27 cellular contexts compared by ENCODE assay signal in genomic region chr5:2102821-2103776, GRCh38.
"Had no signal": no experiment of that assay in that cellular context is flagged by ENCODE, and none has a peak within 500 bp of the region (broad histone marks: within the 10 kb centered on the region; RNA-seq: fewer than 3 reads in every experiment).

No MANE protein-coding gene starts in this region.

- H3K27me3 ChIP-seq: brain microvascular endothelial cell, cardiac muscle cell, MG63, Peyer's patch, SJCRH30 had no signal

- H3K4me1 ChIP-seq: Peyer's patch, SJCRH30 had no signal

- H3K36me3 ChIP-seq: brain microvascular endothelial cell, cardiac muscle cell, MG63, Peyer's patch, SJCRH30 had no signal

- H3K4me3 ChIP-seq: cardiac muscle cell, MG63, Peyer's patch, SJCRH30 had no signal

- H3K27me3 Mint-ChIP-seq: activated naive CD4-positive, alpha-beta T cell treated with anti-CD3 and anti-CD28 coated beads, Interleukin-2, amount 10 ng/mL, durations not matched to agents 7 days and 5 days had no signal

- H3K4me3 Mint-ChIP-seq: activated CD8-positive, alpha-beta T cell treated with anti-CD3 and anti-CD28 coated beads for 36 hours; activated naive CD4-positive, alpha-beta T cell treated with anti-CD3 and anti-CD28 coated beads, Interleukin-2, amount 10 ng/mL, durations not matched to agents 7 days and 5 days; activated naive CD8-positive, alpha-beta T cell treated with anti-CD3 and anti-CD28 coated beads for 36 hours; activated T-cell treated with anti-CD3 and anti-CD28 coated beads, Interleukin-2, amount 50 U/mL, for 72 hours had no signal

- H3K27ac Mint-ChIP-seq: activated CD8-positive, alpha-beta T cell treated with anti-CD3 and anti-CD28 coated beads for 36 hours; activated naive CD4-positive, alpha-beta T cell treated with anti-CD3 and anti-CD28 coated beads, Interleukin-2, amount 10 ng/mL, durations not matched to agents 7 days and 5 days; activated naive CD8-positive, alpha-beta T cell treated with anti-CD3 and anti-CD28 coated beads for 36 hours; activated T-cell treated with anti-CD3 and anti-CD28 coated beads, Interleukin-2, amount 50 U/mL, for 72 hours; activated T-helper 2 cell treated with anti-CD3 and anti-CD28 coated beads, Interferon-gamma antibody, Interleukin-2, Interleukin-4, amounts not matched to agents 10 μg/mL and 5 μg/mL and 100 μg/mL, durations not matched to agents 14 hours and 24 hours and 36 hours had no signal

- ATAC-seq: activated CD4-positive, CD25-positive, alpha-beta regulatory T cell treated with anti-CD3 and anti-CD28 coated beads, Interleukin-2, amount 50 U/mL, for 24 hours; activated CD8-positive, alpha-beta T cell treated with anti-CD3 and anti-CD28 coated beads for 36 hours; activated T-cell treated with anti-CD3 and anti-CD28 coated beads, Interleukin-2, amount 50 U/mL, for 72 hours; SK-N-SH treated with all-trans-retinoic acid at 6 μM for 48 hours had no signal

- H3K27ac ChIP-seq: brain microvascular endothelial cell, cardiac muscle cell, Peyer's patch, RWPE1, SJCRH30, VCaP had no signal

- H3K36me3 Mint-ChIP-seq: activated naive CD4-positive, alpha-beta T cell treated with anti-CD3 and anti-CD28 coated beads, Interleukin-2, amount 10 ng/mL, durations not matched to agents 7 days and 5 days; activated naive CD8-positive, alpha-beta T cell treated with anti-CD3 and anti-CD28 coated beads for 36 hours had no signal

- H3K9me3 ChIP-seq: Peyer's patch, SJCRH30 had no signal

- H3K4me1 Mint-ChIP-seq: activated naive CD4-positive, alpha-beta T cell treated with anti-CD3 and anti-CD28 coated beads, Interleukin-2, amount 10 ng/mL, durations not matched to agents 7 days and 5 days; activated naive CD8-positive, alpha-beta T cell treated with anti-CD3 and anti-CD28 coated beads for 36 hours had no signal

- DNase-seq: activated CD4-positive, alpha-beta T cell treated with anti-CD3 and anti-CD28 coated beads for 4 hours; activated CD8-positive, alpha-beta memory T cell treated with anti-CD3 and anti-CD28 coated beads, Interleukin-2, amount 50 U/mL, for 4 hours; activated CD8-positive, alpha-beta T cell treated with anti-CD3 and anti-CD28 coated beads for 36 hours; activated gamma-delta T cell treated with Interleukin-2 at 50 U/mL for 16 hours; activated naive CD4-positive, alpha-beta T cell treated with anti-CD3 and anti-CD28 coated beads, Interleukin-2, amount 10 ng/mL, durations not matched to agents 7 days and 5 days; activated naive CD8-positive, alpha-beta T cell treated with anti-CD3 and anti-CD28 coated beads for 36 hours; activated T-cell treated with anti-CD3 and anti-CD28 coated beads, Interleukin-2, amount 50 U/mL, for 72 hours; brain microvascular endothelial cell; MV-4-11; NCI-H1417 treated with DMSO at 0.1 percent for 48 hours; NCI-H1694; NCI-H2029; NCI-H2107; NCI-H345; NCI-H510A; NCI-H69; Peyer's patch; Right ventricle myocardium superior; SJCRH30; SW 1271 had no signal
